ENCODE assay signal across 8 cellular contexts in genomic region chr6:163406320-163406719, GRCh38. TPM values are rescaled to one million over a fixed set of nuclear protein-coding genes. Genes with fewer than 3 reads are reported as not detected.
DNase-seq lines count a peak whose midpoint lies in the region; ATAC-seq and TF ChIP-seq lines count a peak whose summit lies in the region.

No MANE protein-coding gene starts in this region.

- peak overlapping the region; percentile 91 for H3K4me3 Mint-ChIP-seq in memory B cell

- no peak for TF ChIP-seq CTCF in AG10803 (conservative IDR thresholded peaks at IDR 0.05; ENCODE audit: low read length)

- no peaks in the 10 kb centered on the region for H3K9me3 Mint-ChIP-seq in activated naive CD4-positive, alpha-beta T cell treated with anti-CD3 and anti-CD28 coated beads, Interleukin-2, amount 50 U/mL, for 72 hours
- H3K9me3 Mint-ChIP-seq in memory B cell, result no peaks in the 10 kb centered on the region

- peak; percentile 8 for ATAC-seq in GM21737 (IDR thresholded peaks at IDR 0.05; ENCODE audit: unreplicated experiment)
- ATAC-seq in activated naive CD4-positive, alpha-beta T cell treated with anti-CD3 and anti-CD28 coated beads, Interleukin-2, amount 50 U/mL, for 72 hours, result no peak
- no peak for ATAC-seq in memory B cell (ENCODE audit: low read depth)
- ATAC-seq in HG03025 (IDR thresholded peaks at IDR 0.05; ENCODE audit: low FRiP score, unreplicated experiment), result no peak

- peak overlapping the region; percentile 44 for H3K4me3 ChIP-seq in AG10803 (ENCODE audit: low read length)

- H3K27me3 Mint-ChIP-seq in memory B cell, result no peaks in the 10 kb centered on the region

- H3K4me1 Mint-ChIP-seq in memory B cell, result peaks cover 7% of the 10 kb centered on the region

- no peak for DNase-seq in AG10803 (ENCODE audit: low read depth)
- no peak for DNase-seq in activated naive CD4-positive, alpha-beta T cell treated with anti-CD3 and anti-CD28 coated beads, Interleukin-2, amount 50 U/mL, for 72 hours (ENCODE audit: low spot score in 2 of 2)
- DNase-seq in memory B cell (ENCODE audit: low spot score in 2 of 2), result no peak
- no peak for DNase-seq in OCI-M1 (lab: John Stamatoyannopoulos, UW)
- DNase-seq in amygdala (lab: John Stamatoyannopoulos, UW), result no peak
- no peak for DNase-seq in NCI-H1417 treated with DMSO at 0.1 percent for 48 hours (lab: John Stamatoyannopoulos, UW)

- H3K27ac Mint-ChIP-seq in activated naive CD4-positive, alpha-beta T cell treated with anti-CD3 and anti-CD28 coated beads, Interleukin-2, amount 50 U/mL, for 72 hours, result peak overlapping the region; percentile 81 to 93
- H3K27ac Mint-ChIP-seq in memory B cell, result peak overlapping the region; percentile 67

- peaks cover 0 to 4% of the 10 kb centered on the region in 2 donors for H3K36me3 Mint-ChIP-seq in activated naive CD4-positive, alpha-beta T cell treated with anti-CD3 and anti-CD28 coated beads, Interleukin-2, amount 50 U/mL, for 72 hours
- H3K36me3 Mint-ChIP-seq in memory B cell, result peaks cover 1% of the 10 kb centered on the region

RNA-seq across cellular contexts. Expression of gene QKI, which starts 8.2 kb away (rescaled TPM):
- 10 to 100 TPM; 54.7 to 61.8 TPM for total RNA-seq in activated naive CD4-positive, alpha-beta T cell treated with anti-CD3 and anti-CD28 coated beads, Interleukin-2, amount 50 U/mL, for 72 hours
